12 cellular contexts compared by ENCODE assay signal in the genomic region with DNA sequence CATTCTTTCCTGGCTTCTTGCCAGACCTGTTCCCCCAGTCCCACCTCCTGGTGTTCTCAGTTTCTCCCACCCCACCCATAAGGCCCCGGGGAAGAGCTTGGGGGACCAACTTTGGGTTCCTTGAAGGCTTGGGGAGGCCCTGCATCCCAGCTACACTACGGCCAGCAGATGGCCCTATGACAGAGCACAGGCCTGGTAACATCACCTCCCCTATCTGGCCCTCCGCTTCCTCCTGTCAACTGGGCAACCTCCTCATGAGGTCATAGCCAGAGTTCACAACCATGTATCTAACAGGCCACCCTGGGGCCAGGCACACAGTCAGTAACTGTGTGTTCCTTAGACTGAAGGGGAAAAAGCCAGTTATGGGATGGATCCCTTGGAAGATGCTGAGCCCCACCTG. TPM values are rescaled to one million over a fixed set of nuclear protein-coding genes. Genes with fewer than 3 reads are reported as not detected.
A peak's percentile ranks its signal among the peaks of the same experiment; 100 is the strongest.
DNase-seq lines count a peak whose midpoint lies in the region; ATAC-seq and TF ChIP-seq lines count a peak whose summit lies in the region.
"Had no signal": no experiment of that assay in that cellular context is flagged by ENCODE, and none has a peak within 500 bp of the region (broad histone marks: within the 10 kb centered on the region; RNA-seq: fewer than 3 reads in every experiment).

No MANE protein-coding gene starts in this region.

- no peak overlapping the region for H3K4me3 ChIP-seq in OCI-LY7 (ENCODE audit: low read depth, low read length, poor library complexity, severe bottlenecking)
- no peak overlapping the region for H3K4me3 ChIP-seq in cardiac fibroblast (replicated peaks in 1 of 2; ENCODE audit: low read depth in 2 of 2, low read length in 2 of 2)
- H3K4me3 ChIP-seq in osteoblast (ENCODE audit: insufficient read depth, low read length): no peak overlapping the region
- H3K4me3 ChIP-seq: esophagus muscularis mucosa had no signal

- POLR2A ChIA-PET in OCI-LY7 (lab: Charles Lee): no interaction called here

- H3K4me2 ChIP-seq in OCI-LY7 (ENCODE audit: low read length) (no peak overlapping the region), osteoblast (ENCODE audit: insufficient read depth, low read length) (no peak overlapping the region)

- H3K79me2 ChIP-seq in OCI-LY7 (ENCODE audit: insufficient read depth, low read depth, low read length) (no peaks in the 10 kb centered on the region), osteoblast (ENCODE audit: insufficient read depth, low read length) (no peaks in the 10 kb centered on the region)

- DNase-seq in GM13976 (ENCODE audit: low spot score) (peak; percentile 74), OCI-LY7 (ENCODE audit: low spot score) (no peak), cardiac fibroblast (ENCODE audit: low read depth in 2 of 2) (peak; percentile 32 to 33), osteoblast (ENCODE audit: insufficient read length, low spot score, missing footprints) (peak; percentile 90), caudate nucleus (lab: John Stamatoyannopoulos, UW) (no peak), amniotic stem cell (lab: John Stamatoyannopoulos, UW) (no peak)
- DNase-seq: activated CD4-positive, alpha-beta T cell treated with anti-CD3 and anti-CD28 coated beads, Interleukin-2, amount 10 ng/mL, durations not matched to agents 24 days and 14 days; NCI-H510A; stimulated activated naive CD4-positive, alpha-beta T cell had no signal

- H3K27ac ChIP-seq in OCI-LY7 (ENCODE audit: low read depth, low read length, poor library complexity, severe bottlenecking) (no peak overlapping the region), osteoblast (ENCODE audit: low read depth, low read length) (no peak overlapping the region), caudate nucleus (ENCODE audit: low read depth, low read length) (no peak overlapping the region)
- H3K27ac ChIP-seq: esophagus muscularis mucosa had no signal

- intact Hi-C loops in OCI-LY7 (cut with micrococcal nuclease; ENCODE audit: unreplicated experiment): loop anchor here (2.0 kb wide), 2 partner anchors 45 to 77 kb away; no protein-coding TSS in a partner anchor

- no peak overlapping the region for H2AFZ ChIP-seq in OCI-LY7 (ENCODE audit: low read length)
- H2AFZ ChIP-seq in osteoblast (ENCODE audit: low read length): no peak overlapping the region

- H3K9me3 ChIP-seq in OCI-LY7 (ENCODE audit: low read length) (no peaks in the 10 kb centered on the region), osteoblast (ENCODE audit: low read depth, low read length) (no peaks in the 10 kb centered on the region)
- H3K9me3 ChIP-seq: esophagus muscularis mucosa had no signal

- TF ChIP-seq CTCF in GM13976 (IDR thresholded peaks at IDR 0.05; ENCODE audit: borderline replicate concordance, control extremely low read depth, extremely low read depth, insufficient read depth, missing control alignments) (peak; percentile 48), OCI-LY7 (conservative IDR thresholded peaks at IDR 0.05; ENCODE audit: low read length) (peak; percentile 48), cardiac fibroblast (IDR thresholded peaks at IDR 0.05; ENCODE audit: low read depth, low read length) (peak; percentile 41), osteoblast (IDR thresholded peaks at IDR 0.05; ENCODE audit: extremely low read depth, low read depth, low read length) (peak; percentile 50)

- no peak for ATAC-seq in HG03175 (IDR thresholded peaks at IDR 0.05; ENCODE audit: unreplicated experiment)
- no peak for ATAC-seq in GM19467 (IDR thresholded peaks at IDR 0.05; ENCODE audit: unreplicated experiment)

- H4K20me1 ChIP-seq in OCI-LY7 (ENCODE audit: insufficient read depth, low read length): no peaks in the 10 kb centered on the region
- peaks cover 7% of the 10 kb centered on the region for H4K20me1 ChIP-seq in osteoblast (ENCODE audit: insufficient read depth, low read length)

- in situ Hi-C loops in GM13976 (cut with MboI; ENCODE audit: low sequenced_read_pairs, unreplicated experiment): no loop called here

- BruUV-seq in OCI-LY7 (replicated peaks; lab: Mats Ljungman, UMichigan): no TSS peak

- H3K4me1 ChIP-seq in OCI-LY7 (ENCODE audit: insufficient read depth, low read length, poor library complexity, severe bottlenecking) (no peaks in the 10 kb centered on the region), osteoblast (ENCODE audit: insufficient read depth, low read length) (no peaks in the 10 kb centered on the region)

- H3K36me3 ChIP-seq in OCI-LY7 (ENCODE audit: insufficient read depth, low read length): no peaks in the 10 kb centered on the region
- H3K36me3 ChIP-seq in osteoblast (ENCODE audit: insufficient read depth, low read length): no peaks in the 10 kb centered on the region
- H3K36me3 ChIP-seq: esophagus muscularis mucosa had no signal

- CTCF ChIA-PET in OCI-LY7 (lab: Charles Lee; ENCODE audit: unreplicated experiment): interaction anchor here (1.0 kb wide), 1 partner anchor 32 kb away, joined by 3 read pairs; no protein-coding TSS in a partner anchor

- H3K27me3 ChIP-seq in osteoblast (ENCODE audit: insufficient read depth, low read length): peaks cover 3% of the 10 kb centered on the region

- no peaks in the 10 kb centered on the region for H3K9me2 ChIP-seq in OCI-LY7 (ENCODE audit: insufficient read depth, low read length)

RNA-seq across cellular contexts. Expression of a gene that starts 31.4 kb away (rescaled TPM):
- total RNA-seq in OCI-LY7 (2014; rRNA removed; shearing (Covaris generic)): 0.23 and 0.98 TPM in 2 replicates
- total RNA-seq in OCI-LY7 (2022) (1.4 and 2.0 TPM in 2 replicates), osteoblast (1.1 and 1.2 TPM in 2 replicates)

RNA-seq across cellular contexts. Expression of a gene that starts 43.7 kb away (rescaled TPM):
- 99.3 and 100 TPM in 2 replicates for total RNA-seq in OCI-LY7 (2014; rRNA removed; shearing (Covaris generic))
- total RNA-seq in OCI-LY7 (2022) (120 and 125 TPM in 2 replicates), osteoblast (103 and 125 TPM in 2 replicates)

RNA-seq across cellular contexts. Expression of a gene that starts 52.2 kb away (rescaled TPM):
- 46.4 and 62.6 TPM in 2 replicates for total RNA-seq in OCI-LY7 (2014; rRNA removed; shearing (Covaris generic))
- 54.3 and 60.4 TPM in 2 replicates for total RNA-seq in OCI-LY7 (2022)
- total RNA-seq in osteoblast: 33.0 and 40.2 TPM in 2 replicates

Comparison
In these comparisons a context has a peak if more than half of its experiments do, and no peak if none do; other contexts are left out.
1. DNase-seq: peak in GM13976 (single experiment), cardiac fibroblast (2 of 2) and osteoblast (single experiment); none in OCI-LY7 (single experiment), caudate nucleus (0 of 61) and amniotic stem cell (single experiment).
2. Peak in every context shown above with its lines, with median percentiles within 50 percentile points of each other: CTCF ChIP-seq.